Comparison of ENCODE assay signal across 24 cellular contexts in genomic region chr7:95427914-95428516, GRCh38. TPM values are rescaled to one million over a fixed set of nuclear protein-coding genes. Genes with fewer than 3 reads are reported as not detected.
DNase-seq lines count a peak whose midpoint lies in the region; ATAC-seq and TF ChIP-seq lines count a peak whose summit lies in the region.
"Had no signal": no experiment of that assay in that cellular context is flagged by ENCODE, and none has a peak within 500 bp of the region (broad histone marks: within the 10 kb centered on the region; RNA-seq: fewer than 3 reads in every experiment).

No MANE protein-coding gene starts in this region.

- H3K27me3 Mint-ChIP-seq in endodermal cell (ENCODE audit: insufficient read depth): no peaks in the 10 kb centered on the region
- no peaks in the 10 kb centered on the region for H3K27me3 Mint-ChIP-seq in stimulated activated naive CD8-positive, alpha-beta T cell treated with anti-CD3 and anti-CD28 coated beads, Interleukin-15, amount 100 ng/mL, for 72 hours
- H3K27me3 Mint-ChIP-seq: activated CD4-positive, alpha-beta T cell treated with anti-CD3 and anti-CD28 coated beads, Interleukin-2, amount 10 ng/mL, durations not matched to agents 24 days and 14 days; activated naive CD8-positive, alpha-beta T cell treated with anti-CD3 and anti-CD28 coated beads for 36 hours had no signal

- peak overlapping the region; percentile 79 for H3K27ac ChIP-seq in endodermal cell (ENCODE audit: low read depth, low read length)
- H3K27ac ChIP-seq: ovary, right atrium auricular region, spleen, upper lobe of right lung had no signal

- H3K9me3 Mint-ChIP-seq in endodermal cell: no peaks in the 10 kb centered on the region
- H3K9me3 Mint-ChIP-seq in stimulated activated naive CD8-positive, alpha-beta T cell treated with anti-CD3 and anti-CD28 coated beads, Interleukin-15, amount 100 ng/mL, for 72 hours: no peaks in the 10 kb centered on the region
- H3K9me3 Mint-ChIP-seq: activated naive CD8-positive, alpha-beta T cell treated with anti-CD3 and anti-CD28 coated beads for 36 hours; natural killer cell had no signal

- no peak for TF ChIP-seq RAD21 in Ishikawa (IDR thresholded peaks at IDR 0.05; ENCODE audit: low read depth)

- no peak for TF ChIP-seq CTCF in endodermal cell (conservative IDR thresholded peaks at IDR 0.05)

- no peak for ATAC-seq in stimulated activated naive CD8-positive, alpha-beta T cell treated with anti-CD3 and anti-CD28 coated beads, Interleukin-15, amount 100 ng/mL, for 72 hours
- ATAC-seq: natural killer cell, upper lobe of right lung had no signal

- no peak overlapping the region for H3K27ac Mint-ChIP-seq in endodermal cell
- no peak overlapping the region for H3K27ac Mint-ChIP-seq in stimulated activated naive CD8-positive, alpha-beta T cell treated with anti-CD3 and anti-CD28 coated beads, Interleukin-15, amount 100 ng/mL, for 72 hours
- H3K27ac Mint-ChIP-seq: activated CD4-positive, alpha-beta T cell treated with anti-CD3 and anti-CD28 coated beads, Interleukin-2, amount 10 ng/mL, durations not matched to agents 24 days and 14 days; activated naive CD8-positive, alpha-beta T cell treated with anti-CD3 and anti-CD28 coated beads for 36 hours; natural killer cell; T-helper 2 cell treated with Interferon-gamma antibody and Interleukin-4, amounts not matched to agents 5 μg/mL and 100 μg/mL, for 36 hours had no signal

- WGBS in endodermal cell (ENCODE audit: insufficient coverage in 1 of 2, insufficient read length in 1 of 2), 2 experiments: 68% methylated on average over 3 of the region's 3 CpGs; no CpG with 5 or more reads in 1 of the 2 experiments

- DNase-seq in NCI-H748 treated with DMSO at 0.1 percent for 48 hours (lab: John Stamatoyannopoulos, UW) (peak; percentile 68), endodermal cell (no peak), renal cortical epithelial cell (ENCODE audit: low read depth) (peak; percentile 47), COLO829 (ENCODE audit: low spot score) (no peak), GF-D8 (lab: John Stamatoyannopoulos, UW) (no peak)
- DNase-seq in stimulated activated naive CD8-positive, alpha-beta T cell treated with anti-CD3 and anti-CD28 coated beads, Interleukin-15, amount 100 ng/mL, for 72 hours: no peak
- DNase-seq: activated CD4-positive, alpha-beta T cell treated with anti-CD3 and anti-CD28 coated beads, Interleukin-2, amount 10 ng/mL, durations not matched to agents 24 days and 14 days; activated effector memory CD4-positive, alpha-beta T cell treated with anti-CD3 and anti-CD28 coated beads, Interleukin-2, amount 50 U/mL, for 16 hours; activated naive CD8-positive, alpha-beta T cell treated with anti-CD3 and anti-CD28 coated beads for 36 hours; activated T-cell treated with anti-CD3 and anti-CD28 coated beads, Interleukin-2, amount 50 U/mL, for 1 hour; natural killer cell; NCI-H2081 treated with DMSO at 0.1 percent for 48 hours; NCI-H524; ovary; Right ventricle myocardium superior; spleen; stimulated activated CD4-positive, alpha-beta T cell treated with anti-CD3 and anti-CD28 coated beads, Interleukin-2, amount 100 ng/mL, for 48 hours; upper lobe of right lung had no signal

- no peak for TF ChIP-seq EP300 in Ishikawa (IDR thresholded peaks at IDR 0.05; ENCODE audit: borderline replicate concordance)

- no peak overlapping the region for H3K4me3 ChIP-seq in endodermal cell (ENCODE audit: low read length)
- H3K4me3 ChIP-seq: ovary, right atrium auricular region, spleen, upper lobe of right lung had no signal

- H3K4me1 ChIP-seq in endodermal cell (ENCODE audit: control insufficient read depth, insufficient read depth, low read length): peaks cover 19% of the 10 kb centered on the region
- H3K4me1 ChIP-seq: right atrium auricular region had no signal

- no peaks in the 10 kb centered on the region for H3K9me3 ChIP-seq in endodermal cell (ENCODE audit: control insufficient read depth, low read length)
- H3K9me3 ChIP-seq: ovary, right atrium auricular region, upper lobe of right lung had no signal

- no peaks in the 10 kb centered on the region for H3K27me3 ChIP-seq in endodermal cell (ENCODE audit: control insufficient read depth, insufficient read depth, low read length, poor library complexity, severe bottlenecking)
- H3K27me3 ChIP-seq: ovary, right atrium auricular region, spleen, upper lobe of right lung had no signal

- H3K4me3 Mint-ChIP-seq in endodermal cell: no peak overlapping the region
- no peak overlapping the region for H3K4me3 Mint-ChIP-seq in stimulated activated naive CD8-positive, alpha-beta T cell treated with anti-CD3 and anti-CD28 coated beads, Interleukin-15, amount 100 ng/mL, for 72 hours
- H3K4me3 Mint-ChIP-seq: activated CD4-positive, alpha-beta T cell treated with anti-CD3 and anti-CD28 coated beads, Interleukin-2, amount 10 ng/mL, durations not matched to agents 24 days and 14 days; activated naive CD8-positive, alpha-beta T cell treated with anti-CD3 and anti-CD28 coated beads for 36 hours; natural killer cell; T-helper 2 cell treated with Interferon-gamma antibody and Interleukin-4, amounts not matched to agents 5 μg/mL and 100 μg/mL, for 36 hours had no signal

- H3K36me3 ChIP-seq in endodermal cell (ENCODE audit: control insufficient read depth, insufficient read depth, low read length): peaks cover 16% of the 10 kb centered on the region
- H3K36me3 ChIP-seq: ovary, right atrium auricular region, upper lobe of right lung had no signal

- no peak overlapping the region for H3K9ac ChIP-seq in endodermal cell (ENCODE audit: extremely low read depth, low read length, poor library complexity, severe bottlenecking)

- H3K4me1 Mint-ChIP-seq in endodermal cell: peaks cover 22% of the 10 kb centered on the region
- no peaks in the 10 kb centered on the region for H3K4me1 Mint-ChIP-seq in stimulated activated naive CD8-positive, alpha-beta T cell treated with anti-CD3 and anti-CD28 coated beads, Interleukin-15, amount 100 ng/mL, for 72 hours
- H3K4me1 Mint-ChIP-seq: activated CD4-positive, alpha-beta T cell treated with anti-CD3 and anti-CD28 coated beads, Interleukin-2, amount 10 ng/mL, durations not matched to agents 24 days and 14 days; activated naive CD8-positive, alpha-beta T cell treated with anti-CD3 and anti-CD28 coated beads for 36 hours had no signal

- peaks cover 38% of the 10 kb centered on the region for H3K36me3 Mint-ChIP-seq in endodermal cell (ENCODE audit: low read depth)
- H3K36me3 Mint-ChIP-seq: natural killer cell had no signal

TF ChIP-seq in Ishikawa, 13 proteins besides CTCF, POLR2A, EP300 and RAD21:
- TF ChIP-seq NFIC (IDR thresholded peaks at IDR 0.05): no peak
- no peak for TF ChIP-seq ZBTB7A (IDR thresholded peaks at IDR 0.05; ENCODE audit: low read depth)
- TF ChIP-seq CEBPB (IDR thresholded peaks at IDR 0.05): peak; percentile 64; the same call in 1 of the 2 replicates
- no peak for TF ChIP-seq TAF1 (IDR thresholded peaks at IDR 0.05; ENCODE audit: low read depth)
TF ChIP-seq in Ishikawa: peak in this region for 1.

RNA-seq across cellular contexts. Expression of gene PON2, which starts 6.8 kb away (rescaled TPM):
- total RNA-seq in endodermal cell (10 to 100 TPM; 66.3 to 66.8 TPM), renal cortical epithelial cell (172 and 250 TPM in 2 replicates)
- 297 TPM for polyA plus RNA-seq in endodermal cell (2013, experiment 1 of 2)
- polyA plus RNA-seq in endodermal cell (2013, experiment 2 of 2): 287 TPM

RNA-seq across cellular contexts. Expression of gene PON3, which starts 31.8 kb away (rescaled TPM):
- total RNA-seq in endodermal cell: under 1 TPM in 1 of 2 donors, not detected in 1; 0.55 TPM
- polyA plus RNA-seq in endodermal cell (2013, experiment 1 of 2): not detected
- polyA plus RNA-seq in endodermal cell (2013, experiment 2 of 2): 0.50 TPM
- 0.05 TPM in 1 of 2 replicates, not detected in the other for total RNA-seq in renal cortical epithelial cell
- total RNA-seq: activated CD4-positive, alpha-beta T cell treated with anti-CD3 and anti-CD28 coated beads, Interleukin-2, amount 10 ng/mL, durations not matched to agents 24 days and 14 days; activated CD8-positive, alpha-beta memory T cell treated with anti-CD3 and anti-CD28 coated beads for 36 hours; Daoy; glomerular endothelial cell; natural killer cell had no signal

RNA-seq across cellular contexts. Expression of gene ASB4, which starts 57.7 kb away (rescaled TPM):
- not detected for total RNA-seq in endodermal cell
- polyA plus RNA-seq in endodermal cell (2013, experiment 1 of 2): 0.21 TPM
- 0.17 TPM for polyA plus RNA-seq in endodermal cell (2013, experiment 2 of 2)
- not detected in 2 replicates for total RNA-seq in renal cortical epithelial cell
- total RNA-seq: activated CD4-positive, alpha-beta T cell treated with anti-CD3 and anti-CD28 coated beads, Interleukin-2, amount 10 ng/mL, durations not matched to agents 24 days and 14 days; activated CD8-positive, alpha-beta memory T cell treated with anti-CD3 and anti-CD28 coated beads for 36 hours; activated naive CD8-positive, alpha-beta T cell treated with anti-CD3 and anti-CD28 coated beads for 36 hours; natural killer cell; spleen had no signal

Comparison
In these comparisons a context has a peak if more than half of its experiments do, and no peak if none do; other contexts are left out.
1. DNase-seq: peak in NCI-H748 treated with DMSO at 0.1 percent for 48 hours (single experiment) and renal cortical epithelial cell (single experiment); none in endodermal cell (single experiment), COLO829 (single experiment), stimulated activated naive CD8-positive, alpha-beta T cell treated with anti-CD3 and anti-CD28 coated beads, Interleukin-15, amount 100 ng/mL, for 72 hours (0 of 2) and GF-D8 (single experiment).